Comparison of ENCODE assay signal across 12 cellular contexts in genomic region chr14:55938249-55938791, GRCh38.
DNase-seq lines count a peak whose midpoint lies in the region; TF ChIP-seq lines count a peak whose summit lies in the region.
"Had no signal": no experiment of that assay in that cellular context is flagged by ENCODE, and none has a peak within 500 bp of the region (broad histone marks: within the 10 kb centered on the region; RNA-seq: fewer than 3 reads in every experiment).

No MANE protein-coding gene starts in this region.

- no peak overlapping the region for H3K27ac ChIP-seq in ascending aorta
- H3K27ac ChIP-seq: testis had no signal

- TF ChIP-seq CTCF in ascending aorta (IDR thresholded peaks at IDR 0.05) = no peak

- no peaks in the 10 kb centered on the region for H3K27me3 ChIP-seq in ascending aorta
- H3K27me3 ChIP-seq: testis had no signal

- H3K9me3 ChIP-seq in ascending aorta = no peaks in the 10 kb centered on the region
- H3K9me3 ChIP-seq: testis had no signal

- H3K4me1 ChIP-seq in ascending aorta = peaks cover 0 to 4% of the 10 kb centered on the region in 2 donors
- H3K4me1 ChIP-seq: testis had no signal

- peak; percentile 88 for DNase-seq in Ammon's horn (ENCODE audit: low spot score)
- DNase-seq in NCI-H1092 treated with DMSO at 0.1 percent for 48 hours (lab: John Stamatoyannopoulos, UW) = peak; percentile 84
- peak; percentile 66 for DNase-seq in cerebellar cortex (ENCODE audit: low spot score)
- peak; percentile 87 for DNase-seq in kidney tubule cell (ENCODE audit: low spot score)
- no peak for DNase-seq in activated CD8-positive, alpha-beta memory T cell treated with anti-CD3 and anti-CD28 coated beads, Interleukin-2, amount 50 U/mL, for 4 hours
- no peak for DNase-seq in activated CD8-positive, alpha-beta memory T cell treated with anti-CD3 and anti-CD28 coated beads for 24 hours
- no peak for DNase-seq in ascending aorta (ENCODE audit: low spot score in 2 of 2)
- no peak for DNase-seq in GDM1 (lab: John Stamatoyannopoulos, UW)
- DNase-seq: activated CD4-positive, CD25-positive, alpha-beta regulatory T cell; CD4-positive, CD25-positive, alpha-beta regulatory T cell; testis had no signal

- intact Hi-C loops in ascending aorta (cut with DNase I) = no loop called here

- no peaks in the 10 kb centered on the region for H3K36me3 ChIP-seq in ascending aorta

- H3K4me3 ChIP-seq in ascending aorta = no peak overlapping the region
- H3K4me3 ChIP-seq: skin epidermis, testis had no signal

Comparison
In these comparisons a context has a peak if more than half of its experiments do, and no peak if none do; other contexts are left out.
1. DNase-seq: peak in Ammon's horn (single experiment), NCI-H1092 treated with DMSO at 0.1 percent for 48 hours (single experiment), cerebellar cortex (single experiment) and kidney tubule cell (single experiment); none in activated CD8-positive, alpha-beta memory T cell treated with anti-CD3 and anti-CD28 coated beads, Interleukin-2, amount 50 U/mL, for 4 hours (single experiment), activated CD8-positive, alpha-beta memory T cell treated with anti-CD3 and anti-CD28 coated beads for 24 hours (single experiment), ascending aorta (0 of 2) and GDM1 (single experiment).